In the genomic region with DNA sequence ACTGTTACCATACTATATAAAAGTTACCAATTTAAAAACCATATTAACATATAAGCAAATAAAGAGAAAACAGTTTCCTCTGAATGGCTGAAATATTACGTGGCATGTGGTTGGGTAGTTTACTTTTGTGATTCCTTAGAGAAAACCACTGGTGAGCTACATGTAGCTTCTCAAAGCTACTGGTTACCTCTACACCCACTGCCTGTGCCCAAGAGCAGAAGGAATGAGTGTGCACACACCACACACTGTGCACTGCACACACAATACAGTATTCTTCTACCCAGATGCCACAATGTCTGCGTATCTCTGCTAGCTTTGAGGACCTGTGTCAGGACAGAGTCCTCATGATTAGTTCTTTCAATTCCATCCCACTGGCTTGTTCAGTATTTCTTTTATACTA, we compare ENCODE assay signal across 16 cellular contexts. TPM values are rescaled to one million over a fixed set of nuclear protein-coding genes. Genes with fewer than 3 reads are reported as not detected.
A peak's percentile ranks its signal among the peaks of the same experiment; 100 is the strongest.
DNase-seq lines count a peak whose midpoint lies in the region; ATAC-seq and TF ChIP-seq lines count a peak whose summit lies in the region.
"Had no signal": no experiment of that assay in that cellular context is flagged by ENCODE, and none has a peak within 500 bp of the region (broad histone marks: within the 10 kb centered on the region; RNA-seq: fewer than 3 reads in every experiment).

No MANE protein-coding gene starts in this region.

- DNase-seq in activated naive CD4-positive, alpha-beta T cell treated with anti-CD3 and anti-CD28 coated beads, Interleukin-2, amount 50 U/mL, for 72 hours (ENCODE audit: low spot score in 2 of 2): peak in 1 of 2 donors; percentile 14
- no peak for DNase-seq in activated naive CD4-positive, alpha-beta T cell treated with anti-CD3 and anti-CD28 coated beads, Interleukin-2, amount 50 U/mL, for 16 hours
- DNase-seq in M059J (ENCODE audit: low read depth) (peak; percentile 39), RWPE1 (ENCODE audit: low spot score) (no peak), DMS53 treated with DMSO at 0.1 percent for 48 hours (lab: John Stamatoyannopoulos, UW; ENCODE audit: unreplicated experiment) (no peak)
- DNase-seq in central memory CD8-positive, alpha-beta T cell (ENCODE audit: low spot score in 2 of 2): no peak
- DNase-seq in stimulated activated CD8-positive, alpha-beta memory T cell treated with anti-CD3 and anti-CD28 coated beads, Interleukin-4, amount 100 ng/mL, for 48 hours: peak; percentile 54
- DNase-seq: effector memory CD4-positive, alpha-beta T cell; hypothalamus; NCI-H1930; nephron progenitor cell; SIG-M5; substantia nigra; T-helper 17 cell had no signal

- no peak overlapping the region for H3K27ac Mint-ChIP-seq in activated naive CD4-positive, alpha-beta T cell treated with anti-CD3 and anti-CD28 coated beads, Interleukin-2, amount 50 U/mL, for 72 hours
- peak overlapping the region; percentile 68 for H3K27ac Mint-ChIP-seq in central memory CD8-positive, alpha-beta T cell (ENCODE audit: low read depth)
- H3K27ac Mint-ChIP-seq: nephron progenitor cell, T-helper 17 cell, WTC11 had no signal

- H3K4me1 Mint-ChIP-seq in central memory CD8-positive, alpha-beta T cell: peaks cover 83% of the 10 kb centered on the region
- H3K4me1 Mint-ChIP-seq: WTC11 had no signal

- CTCF ChIA-PET in RWPE1 (lab: Yijun Ruan, JAX): no interaction called here

- H3K9me3 Mint-ChIP-seq in activated naive CD4-positive, alpha-beta T cell treated with anti-CD3 and anti-CD28 coated beads, Interleukin-2, amount 50 U/mL, for 72 hours: no peaks in the 10 kb centered on the region
- no peaks in the 10 kb centered on the region for H3K9me3 Mint-ChIP-seq in central memory CD8-positive, alpha-beta T cell
- H3K9me3 Mint-ChIP-seq: nephron progenitor cell, WTC11 had no signal

- POLR2A ChIA-PET in RWPE1 (lab: Yijun Ruan, JAX; ENCODE audit: low non-redundant PET): no interaction called here

- ATAC-seq in activated naive CD4-positive, alpha-beta T cell treated with anti-CD3 and anti-CD28 coated beads, Interleukin-2, amount 50 U/mL, for 72 hours: peak; percentile 51 to 57
- ATAC-seq in central memory CD8-positive, alpha-beta T cell (replicated peaks; ENCODE audit: extremely low read depth, poor library complexity, severe bottlenecking): no peak
- ATAC-seq in GM21360 (IDR thresholded peaks at IDR 0.05; ENCODE audit: unreplicated experiment): no peak
- ATAC-seq: T-helper 17 cell, WTC11 had no signal

- H3K4me3 Mint-ChIP-seq in central memory CD8-positive, alpha-beta T cell: no peak overlapping the region
- H3K4me3 Mint-ChIP-seq: nephron progenitor cell, T-helper 17 cell, WTC11 had no signal

- no peak overlapping the region for H3K27ac ChIP-seq in RWPE1

- H3K27me3 Mint-ChIP-seq in central memory CD8-positive, alpha-beta T cell: no peaks in the 10 kb centered on the region
- H3K27me3 Mint-ChIP-seq: T-helper 17 cell had no signal

- peaks cover 22 to 34% of the 10 kb centered on the region in 2 donors for H3K36me3 Mint-ChIP-seq in activated naive CD4-positive, alpha-beta T cell treated with anti-CD3 and anti-CD28 coated beads, Interleukin-2, amount 50 U/mL, for 72 hours
- H3K36me3 Mint-ChIP-seq in central memory CD8-positive, alpha-beta T cell (ENCODE audit: insufficient read depth): peaks cover 42% of the 10 kb centered on the region

- no peak for TF ChIP-seq CTCF in RWPE1 (conservative IDR thresholded peaks at IDR 0.05; ENCODE audit: low read depth)

RNA-seq across cellular contexts. Expression of a gene that starts 25.5 kb away (rescaled TPM):
- total RNA-seq in activated naive CD4-positive, alpha-beta T cell treated with anti-CD3 and anti-CD28 coated beads, Interleukin-2, amount 50 U/mL, for 72 hours: 1 to 10 TPM; 2.4 to 4.9 TPM
- 1.2 and 2.4 TPM in 2 replicates for total RNA-seq in M059J (2014; rRNA removed; shearing (Covaris generic))

Comparison
In these comparisons a context has a peak if more than half of its experiments do, and no peak if none do; other contexts are left out.
1. ATAC-seq: peak in activated naive CD4-positive, alpha-beta T cell treated with anti-CD3 and anti-CD28 coated beads, Interleukin-2, amount 50 U/mL, for 72 hours (2 of 2); none in central memory CD8-positive, alpha-beta T cell (single experiment) and GM21360 (single experiment).
2. DNase-seq: peak in M059J (single experiment) and stimulated activated CD8-positive, alpha-beta memory T cell treated with anti-CD3 and anti-CD28 coated beads, Interleukin-4, amount 100 ng/mL, for 48 hours (single experiment); none in activated naive CD4-positive, alpha-beta T cell treated with anti-CD3 and anti-CD28 coated beads, Interleukin-2, amount 50 U/mL, for 16 hours (single experiment), central memory CD8-positive, alpha-beta T cell (0 of 2), RWPE1 (single experiment) and DMS53 treated with DMSO at 0.1 percent for 48 hours (single experiment).